ENCODE assay signal across 1 cellular context in the genomic region with DNA sequence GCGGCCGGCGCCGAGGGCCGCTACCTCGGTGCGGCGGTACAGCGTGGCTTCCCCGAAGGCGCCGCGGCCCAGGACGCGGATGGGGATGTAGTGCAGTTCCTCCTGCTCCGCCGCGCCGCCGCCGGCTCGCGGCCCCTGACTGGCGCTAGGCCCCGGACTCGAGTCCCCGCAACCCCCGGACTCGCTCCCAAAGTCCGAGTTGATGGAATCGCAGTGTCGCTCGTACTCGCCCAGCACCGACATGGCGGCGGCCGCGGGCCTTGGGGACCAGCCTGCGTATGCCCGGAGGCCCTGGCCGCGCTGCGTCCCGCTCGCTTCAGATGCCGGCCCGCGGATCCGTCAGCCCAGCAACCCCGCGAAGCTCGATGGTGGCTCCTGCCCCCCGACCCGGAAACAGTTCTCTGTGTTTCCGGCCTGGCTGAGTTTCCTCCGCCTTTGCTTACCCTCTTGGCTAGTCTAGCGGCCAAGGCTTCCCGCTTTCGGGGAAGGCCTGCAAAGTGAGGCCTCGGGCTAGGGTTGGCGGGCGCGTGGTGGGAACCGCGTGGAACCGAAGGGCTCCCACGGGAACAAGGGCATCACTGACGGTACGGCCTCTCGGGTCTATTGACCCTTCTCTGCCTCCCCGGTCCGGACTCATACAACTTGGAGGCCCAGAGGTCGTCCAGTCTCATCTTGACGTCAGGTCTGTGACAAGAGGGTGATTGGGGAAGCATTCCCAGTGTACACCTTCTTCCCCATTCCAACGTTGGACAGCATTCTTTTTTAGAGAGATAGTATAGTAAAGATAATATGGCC.
TF ChIP-seq lines count a peak whose summit lies in the region.

Gene NEK9 (minus strand): TSS at position 370 of the 795 bp plus-strand sequence. CDS start 127 bp downstream, at position 243.

TF ChIP-seq in HEK293, 187 proteins besides CTCF, POLR2A, EP300 and RAD21 (continued from another document):
- TF ChIP-seq, protein P1, sequence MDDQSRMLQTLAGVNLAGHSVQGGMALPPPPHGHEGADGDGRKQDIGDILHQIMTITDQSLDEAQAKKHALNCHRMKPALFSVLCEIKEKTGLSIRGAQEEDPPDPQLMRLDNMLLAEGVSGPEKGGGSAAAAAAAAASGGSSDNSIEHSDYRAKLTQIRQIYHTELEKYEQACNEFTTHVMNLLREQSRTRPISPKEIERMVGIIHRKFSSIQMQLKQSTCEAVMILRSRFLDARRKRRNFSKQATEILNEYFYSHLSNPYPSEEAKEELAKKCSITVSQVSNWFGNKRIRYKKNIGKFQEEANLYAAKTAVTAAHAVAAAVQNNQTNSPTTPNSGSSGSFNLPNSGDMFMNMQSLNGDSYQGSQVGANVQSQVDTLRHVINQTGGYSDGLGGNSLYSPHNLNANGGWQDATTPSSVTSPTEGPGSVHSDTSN (CRISPR knock-in tag; IDR thresholded peaks at IDR 0.05): peak; percentile 51
- TF ChIP-seq ZNF768 (tag by site-specific recombination; IDR thresholded peaks at IDR 0.05) (no peak), ZNF132 (tag by site-specific recombination; IDR thresholded peaks at IDR 0.05; ENCODE audit: borderline replicate concordance) (no peak), ZNF629 (tag by site-specific recombination; IDR thresholded peaks at IDR 0.05) (peak; percentile 84), ZNF280C (tag by site-specific recombination; IDR thresholded peaks at IDR 0.05) (no peak), ZNF335 (tag by site-specific recombination; conservative IDR thresholded peaks at IDR 0.05) (peak; percentile 22), ZBTB17 (tag by site-specific recombination; IDR thresholded peaks at IDR 0.05) (peak; percentile 73), ZNF580 (tag by site-specific recombination; IDR thresholded peaks at IDR 0.05) (peak; percentile 43; the same call in 1 of the 2 replicates), ZNF585B (tag by site-specific recombination; IDR thresholded peaks at IDR 0.05) (no peak), ZNF146 (tag by site-specific recombination; IDR thresholded peaks at IDR 0.05) (no peak), ZBTB48 (tag by site-specific recombination; IDR thresholded peaks at IDR 0.05) (peak; percentile 78), ZNF830 (tag by site-specific recombination; IDR thresholded peaks at IDR 0.05; ENCODE audit: low read depth) (no peak), RBAK (tag by site-specific recombination; IDR thresholded peaks at IDR 0.05) (no peak), ZNF169 (tag by site-specific recombination; IDR thresholded peaks at IDR 0.05) (no peak), MEIS1 (CRISPR knock-in tag; IDR thresholded peaks at IDR 0.05; ENCODE audit: borderline replicate concordance) (no peak), GLI2 (tag by site-specific recombination; IDR thresholded peaks at IDR 0.05; ENCODE audit: borderline replicate concordance, low read depth) (no peak), ZFHX2 (tag by site-specific recombination; conservative IDR thresholded peaks at IDR 0.05) (0 out of 2 replicates have a peak, but pooled peaks have one; percentile 15), ZNF214 (tag by site-specific recombination; IDR thresholded peaks at IDR 0.05; ENCODE audit: borderline replicate concordance) (no peak), HOXD13 (CRISPR knock-in tag; IDR thresholded peaks at IDR 0.05; ENCODE audit: borderline replicate concordance) (no peak)
- TF ChIP-seq, protein P2, sequence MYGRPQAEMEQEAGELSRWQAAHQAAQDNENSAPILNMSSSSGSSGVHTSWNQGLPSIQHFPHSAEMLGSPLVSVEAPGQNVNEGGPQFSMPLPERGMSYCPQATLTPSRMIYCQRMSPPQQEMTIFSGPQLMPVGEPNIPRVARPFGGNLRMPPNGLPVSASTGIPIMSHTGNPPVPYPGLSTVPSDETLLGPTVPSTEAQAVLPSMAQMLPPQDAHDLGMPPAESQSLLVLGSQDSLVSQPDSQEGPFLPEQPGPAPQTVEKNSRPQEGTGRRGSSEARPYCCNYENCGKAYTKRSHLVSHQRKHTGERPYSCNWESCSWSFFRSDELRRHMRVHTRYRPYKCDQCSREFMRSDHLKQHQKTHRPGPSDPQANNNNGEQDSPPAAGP (tag by site-specific recombination; IDR thresholded peaks at IDR 0.05): no peak
- TF ChIP-seq, protein P3, sequence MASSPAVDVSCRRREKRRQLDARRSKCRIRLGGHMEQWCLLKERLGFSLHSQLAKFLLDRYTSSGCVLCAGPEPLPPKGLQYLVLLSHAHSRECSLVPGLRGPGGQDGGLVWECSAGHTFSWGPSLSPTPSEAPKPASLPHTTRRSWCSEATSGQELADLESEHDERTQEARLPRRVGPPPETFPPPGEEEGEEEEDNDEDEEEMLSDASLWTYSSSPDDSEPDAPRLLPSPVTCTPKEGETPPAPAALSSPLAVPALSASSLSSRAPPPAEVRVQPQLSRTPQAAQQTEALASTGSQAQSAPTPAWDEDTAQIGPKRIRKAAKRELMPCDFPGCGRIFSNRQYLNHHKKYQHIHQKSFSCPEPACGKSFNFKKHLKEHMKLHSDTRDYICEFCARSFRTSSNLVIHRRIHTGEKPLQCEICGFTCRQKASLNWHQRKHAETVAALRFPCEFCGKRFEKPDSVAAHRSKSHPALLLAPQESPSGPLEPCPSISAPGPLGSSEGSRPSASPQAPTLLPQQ (tag by site-specific recombination; IDR thresholded peaks at IDR 0.05): peak; percentile 64; the same call in 1 of the 2 replicates
TF ChIP-seq in HEK293: peak in this region for 44.
